ENCODE assay signal across 9 cellular contexts in the genomic region with DNA sequence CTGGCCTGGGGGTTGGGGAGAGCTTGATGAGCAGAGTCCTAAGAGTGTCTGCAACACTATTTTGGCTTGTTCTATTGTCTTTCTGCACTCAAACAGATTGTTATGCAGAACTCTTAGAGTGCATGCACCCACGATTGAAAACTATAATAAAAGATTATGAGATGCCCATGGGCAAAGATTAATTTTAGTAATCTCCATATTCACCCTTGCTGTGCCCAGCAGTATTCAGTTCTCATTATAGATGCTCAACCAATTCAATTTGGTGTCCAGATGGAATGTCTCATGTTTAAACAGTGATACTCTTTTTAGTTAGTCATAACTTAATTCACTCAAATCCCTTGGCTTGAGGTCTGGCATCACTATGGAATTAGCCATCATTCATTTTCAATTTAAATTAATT.
"Had no signal": no experiment of that assay in that cellular context is flagged by ENCODE, and none has a peak within 500 bp of the region (broad histone marks: within the 10 kb centered on the region; RNA-seq: fewer than 3 reads in every experiment).

No MANE protein-coding gene starts in this region.

- H3K9me3 ChIP-seq: HAP-1 had no signal

- DNase-seq: GM23248, GOT3, H7, H9, HCEC 1CT, HFFc6 had no signal

- H3K27ac ChIP-seq: GM23248 had no signal

- H3K4me3 ChIP-seq: GM23248, GM23338, HAP-1 had no signal

- H3K4me2 ChIP-seq: GM23338 had no signal

- FAIRE-seq: H54 had no signal

- H3K9ac ChIP-seq: GM23248 had no signal

- H3K36me3 ChIP-seq: HAP-1 had no signal

- H2AFZ ChIP-seq: GM23248, GM23338 had no signal
